1 cellular context compared by ENCODE assay signal in the genomic region with DNA sequence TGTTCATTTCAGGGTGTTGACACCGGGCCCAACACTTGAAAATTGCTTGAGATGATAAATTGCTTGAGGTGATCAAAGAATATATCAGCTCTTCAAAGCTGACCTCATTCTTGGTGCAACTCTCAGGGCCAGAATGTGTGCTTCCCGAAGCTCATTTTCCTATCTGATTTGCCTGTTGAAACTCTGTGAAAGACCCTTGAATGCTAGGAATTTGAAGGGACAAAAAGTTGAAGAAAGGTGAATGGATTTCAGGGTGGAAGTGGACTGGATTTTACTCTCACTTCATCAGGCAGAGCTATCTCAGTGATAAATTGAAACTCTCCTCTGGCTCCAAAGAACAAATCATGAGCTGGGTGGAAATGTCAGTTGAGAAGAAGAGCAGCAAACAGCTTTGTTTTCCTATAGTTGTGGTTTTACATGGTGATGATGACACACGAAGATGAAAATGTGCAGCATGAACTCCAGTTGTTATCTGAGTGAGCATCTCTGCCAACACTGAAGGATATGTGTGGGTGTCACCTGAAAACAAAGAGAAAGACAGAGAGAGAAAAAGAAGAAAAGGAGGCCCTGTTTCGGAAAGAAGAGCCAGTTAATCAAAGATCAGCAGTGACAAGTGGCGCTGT.
TF ChIP-seq lines count a peak whose summit lies in the region.

No MANE protein-coding gene starts in this region.

TF ChIP-seq in GM23338, 12 proteins besides CTCF, POLR2A, EP300 and RAD21 (continued from another document):
- TF ChIP-seq, protein P1, sequence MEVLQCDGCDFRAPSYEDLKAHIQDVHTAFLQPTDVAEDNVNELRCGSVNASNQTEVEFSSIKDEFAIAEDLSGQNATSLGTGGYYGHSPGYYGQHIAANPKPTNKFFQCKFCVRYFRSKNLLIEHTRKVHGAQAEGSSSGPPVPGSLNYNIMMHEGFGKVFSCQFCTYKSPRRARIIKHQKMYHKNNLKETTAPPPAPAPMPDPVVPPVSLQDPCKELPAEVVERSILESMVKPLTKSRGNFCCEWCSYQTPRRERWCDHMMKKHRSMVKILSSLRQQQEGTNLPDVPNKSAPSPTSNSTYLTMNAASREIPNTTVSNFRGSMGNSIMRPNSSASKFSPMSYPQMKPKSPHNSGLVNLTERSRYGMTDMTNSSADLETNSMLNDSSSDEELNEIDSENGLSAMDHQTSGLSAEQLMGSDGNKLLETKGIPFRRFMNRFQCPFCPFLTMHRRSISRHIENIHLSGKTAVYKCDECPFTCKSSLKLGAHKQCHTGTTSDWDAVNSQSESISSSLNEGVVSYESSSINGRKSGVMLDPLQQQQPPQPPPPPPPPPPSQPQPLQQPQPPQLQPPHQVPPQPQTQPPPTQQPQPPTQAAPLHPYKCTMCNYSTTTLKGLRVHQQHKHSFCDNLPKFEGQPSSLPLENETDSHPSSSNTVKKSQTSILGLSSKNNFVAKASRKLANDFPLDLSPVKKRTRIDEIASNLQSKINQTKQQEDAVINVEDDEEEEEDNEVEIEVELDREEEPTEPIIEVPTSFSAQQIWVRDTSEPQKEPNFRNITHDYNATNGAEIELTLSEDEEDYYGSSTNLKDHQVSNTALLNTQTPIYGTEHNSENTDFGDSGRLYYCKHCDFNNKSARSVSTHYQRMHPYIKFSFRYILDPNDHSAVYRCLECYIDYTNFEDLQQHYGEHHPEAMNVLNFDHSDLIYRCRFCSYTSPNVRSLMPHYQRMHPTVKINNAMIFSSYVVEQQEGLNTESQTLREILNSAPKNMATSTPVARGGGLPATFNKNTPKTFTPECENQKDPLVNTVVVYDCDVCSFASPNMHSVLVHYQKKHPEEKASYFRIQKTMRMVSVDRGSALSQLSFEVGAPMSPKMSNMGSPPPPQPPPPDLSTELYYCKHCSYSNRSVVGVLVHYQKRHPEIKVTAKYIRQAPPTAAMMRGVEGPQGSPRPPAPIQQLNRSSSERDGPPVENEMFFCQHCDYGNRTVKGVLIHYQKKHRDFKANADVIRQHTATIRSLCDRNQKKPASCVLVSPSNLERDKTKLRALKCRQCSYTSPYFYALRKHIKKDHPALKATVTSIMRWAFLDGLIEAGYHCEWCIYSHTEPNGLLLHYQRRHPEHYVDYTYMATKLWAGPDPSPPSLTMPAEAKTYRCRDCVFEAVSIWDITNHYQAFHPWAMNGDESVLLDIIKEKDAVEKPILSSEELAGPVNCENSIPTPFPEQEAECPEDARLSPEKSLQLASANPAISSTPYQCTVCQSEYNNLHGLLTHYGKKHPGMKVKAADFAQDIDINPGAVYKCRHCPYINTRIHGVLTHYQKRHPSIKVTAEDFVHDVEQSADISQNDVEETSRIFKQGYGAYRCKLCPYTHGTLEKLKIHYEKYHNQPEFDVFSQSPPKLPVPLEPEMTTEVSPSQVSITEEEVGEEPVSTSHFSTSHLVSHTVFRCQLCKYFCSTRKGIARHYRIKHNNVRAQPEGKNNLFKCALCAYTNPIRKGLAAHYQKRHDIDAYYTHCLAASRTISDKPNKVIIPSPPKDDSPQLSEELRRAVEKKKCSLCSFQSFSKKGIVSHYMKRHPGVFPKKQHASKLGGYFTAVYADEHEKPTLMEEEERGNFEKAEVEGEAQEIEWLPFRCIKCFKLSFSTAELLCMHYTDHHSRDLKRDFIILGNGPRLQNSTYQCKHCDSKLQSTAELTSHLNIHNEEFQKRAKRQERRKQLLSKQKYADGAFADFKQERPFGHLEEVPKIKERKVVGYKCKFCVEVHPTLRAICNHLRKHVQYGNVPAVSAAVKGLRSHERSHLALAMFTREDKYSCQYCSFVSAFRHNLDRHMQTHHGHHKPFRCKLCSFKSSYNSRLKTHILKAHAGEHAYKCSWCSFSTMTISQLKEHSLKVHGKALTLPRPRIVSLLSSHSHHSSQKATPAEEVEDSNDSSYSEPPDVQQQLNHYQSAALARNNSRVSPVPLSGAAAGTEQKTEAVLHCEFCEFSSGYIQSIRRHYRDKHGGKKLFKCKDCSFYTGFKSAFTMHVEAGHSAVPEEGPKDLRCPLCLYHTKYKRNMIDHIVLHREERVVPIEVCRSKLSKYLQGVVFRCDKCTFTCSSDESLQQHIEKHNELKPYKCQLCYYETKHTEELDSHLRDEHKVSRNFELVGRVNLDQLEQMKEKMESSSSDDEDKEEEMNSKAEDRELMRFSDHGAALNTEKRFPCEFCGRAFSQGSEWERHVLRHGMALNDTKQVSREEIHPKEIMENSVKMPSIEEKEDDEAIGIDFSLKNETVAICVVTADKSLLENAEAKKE (CRISPR knock-in tag; IDR thresholded peaks at IDR 0.05) = no peak
- no peak for TF ChIP-seq JUNB (IDR thresholded peaks at IDR 0.05; ENCODE audit: unreplicated experiment)
- no peak for TF ChIP-seq ZNF114 (CRISPR knock-in tag; IDR thresholded peaks at IDR 0.05)
- no peak for TF ChIP-seq STAT1 (IDR thresholded peaks at IDR 0.05; ENCODE audit: unreplicated experiment)
- no peak for TF ChIP-seq ETS1 (IDR thresholded peaks at IDR 0.05)
- no peak for TF ChIP-seq CREB1 (CRISPR knock-in tag; IDR thresholded peaks at IDR 0.05; ENCODE audit: low read depth)
TF ChIP-seq in GM23338: peak in this region for 0.
